In genomic region chr1:85062425-85063026, GRCh38 we compare ENCODE assay signal across 8 cellular contexts. TPM values are rescaled to one million over a fixed set of nuclear protein-coding genes. Genes with fewer than 3 reads are reported as not detected.
DNase-seq lines count a peak whose midpoint lies in the region; ATAC-seq and TF ChIP-seq lines count a peak whose summit lies in the region.

No MANE protein-coding gene starts in this region.

- no peaks in the 10 kb centered on the region for H3K27me3 ChIP-seq in CD8-positive, alpha-beta T cell (ENCODE audit: insufficient read depth, low read length)

- peaks cover 14% of the 10 kb centered on the region for H3K4me1 Mint-ChIP-seq in CD8-positive, alpha-beta T cell (ENCODE audit: low read depth)
- H3K4me1 Mint-ChIP-seq in natural killer cell, result peaks cover 12 to 13% of the 10 kb centered on the region in 2 donors

- H3K4me3 Mint-ChIP-seq in CD8-positive, alpha-beta T cell, result peak overlapping the region; percentile 84
- H3K4me3 Mint-ChIP-seq in natural killer cell, result peak overlapping the region; percentile 86

- CTCF ChIA-PET in CD8-positive, alpha-beta T cell (lab: Charles Lee), result interaction anchor here (1.1 to 1.5 kb wide), 2 partner anchors 118 to 192 kb away, joined by 3 to 4 read pairs; no protein-coding TSS in a partner anchor

- intact Hi-C loops in CD8-positive, alpha-beta T cell (cut with DNase I, micrococcal nuclease), result loop anchor here (1.0 to 10.0 kb wide), 9 partner anchors 14 to 1334 kb away; partner anchors contain the start of genes C1orf52 (in 2 of the 2), SYDE2 (in 2 of the 2), GNG5 (in 1 of the 2) and MCOLN3 (in 1 of the 2)
- intact Hi-C loops in natural killer cell (cut with micrococcal nuclease), result no loop called here

- H3K27ac ChIP-seq in CD8-positive, alpha-beta T cell (ENCODE audit: low read depth, low read length), result no peak overlapping the region
- no peak overlapping the region for H3K27ac ChIP-seq in coronary artery

- POLR2A ChIA-PET in CD8-positive, alpha-beta T cell (lab: Charles Lee), result interaction anchor here (1.1 kb wide), 1 partner anchor 118 kb away, joined by 3 read pairs; no protein-coding TSS in a partner anchor

- H3K9me3 Mint-ChIP-seq in CD8-positive, alpha-beta T cell, result no peaks in the 10 kb centered on the region
- H3K9me3 Mint-ChIP-seq in natural killer cell, result no peaks in the 10 kb centered on the region

- peak; percentile 11 for ATAC-seq in CD8-positive, alpha-beta T cell
- ATAC-seq in HG03565 (IDR thresholded peaks at IDR 0.05; ENCODE audit: unreplicated experiment) (peak; percentile 3), natural killer cell (peak in 1 of 3 donors; percentile 3)

- peaks cover 4% of the 10 kb centered on the region for H3K4me1 ChIP-seq in CD8-positive, alpha-beta T cell (ENCODE audit: insufficient read depth, low read length)

- H3K9me3 ChIP-seq in CD8-positive, alpha-beta T cell (ENCODE audit: low read length), result no peaks in the 10 kb centered on the region

- no peak for DNase-seq in CD8-positive, alpha-beta T cell
- DNase-seq in coronary artery (ENCODE audit: low spot score), result no peak
- no peak for DNase-seq in natural killer cell
- DNase-seq in islet precursor cell, result no peak
- no peak for DNase-seq in T-helper 9 cell
- DNase-seq in occipital lobe (lab: John Stamatoyannopoulos, UW), result no peak
- no peak for DNase-seq in HCEC 1CT

- no peaks in the 10 kb centered on the region for H3K36me3 ChIP-seq in CD8-positive, alpha-beta T cell (ENCODE audit: insufficient read depth, low read length)

- H3K27me3 Mint-ChIP-seq in CD8-positive, alpha-beta T cell (ENCODE audit: low read depth), result peaks cover 11% of the 10 kb centered on the region
- peaks cover 24 to 57% of the 10 kb centered on the region in 2 donors for H3K27me3 Mint-ChIP-seq in natural killer cell (ENCODE audit: low read depth in 2 of 2)

- no peaks in the 10 kb centered on the region for H3K36me3 Mint-ChIP-seq in CD8-positive, alpha-beta T cell
- no peaks in the 10 kb centered on the region for H3K36me3 Mint-ChIP-seq in natural killer cell

- TF ChIP-seq CTCF in CD8-positive, alpha-beta T cell (IDR thresholded peaks at IDR 0.05), result no peak
- no peak for TF ChIP-seq CTCF in coronary artery (IDR thresholded peaks at IDR 0.05)
- TF ChIP-seq CTCF in natural killer cell (IDR thresholded peaks at IDR 0.05), result no peak

- H3K4me3 ChIP-seq in CD8-positive, alpha-beta T cell (ENCODE audit: low read depth, low read length), result peak overlapping the region; percentile 38
- peak overlapping the region; percentile 71 for H3K4me3 ChIP-seq in coronary artery

- no peak overlapping the region for H3K27ac Mint-ChIP-seq in CD8-positive, alpha-beta T cell
- peak overlapping the region in 1 of 2 donors; percentile 88 for H3K27ac Mint-ChIP-seq in natural killer cell

RNA-seq across cellular contexts. Expression of gene MCOLN3, which starts 14.2 kb away (rescaled TPM):
- total RNA-seq in CD8-positive, alpha-beta T cell, result under 1 TPM; 0.11 to 0.14 TPM
- total RNA-seq in natural killer cell, result not detected
- not detected for total RNA-seq in occipital lobe
